1 cellular context compared by ENCODE assay signal in the genomic region with DNA sequence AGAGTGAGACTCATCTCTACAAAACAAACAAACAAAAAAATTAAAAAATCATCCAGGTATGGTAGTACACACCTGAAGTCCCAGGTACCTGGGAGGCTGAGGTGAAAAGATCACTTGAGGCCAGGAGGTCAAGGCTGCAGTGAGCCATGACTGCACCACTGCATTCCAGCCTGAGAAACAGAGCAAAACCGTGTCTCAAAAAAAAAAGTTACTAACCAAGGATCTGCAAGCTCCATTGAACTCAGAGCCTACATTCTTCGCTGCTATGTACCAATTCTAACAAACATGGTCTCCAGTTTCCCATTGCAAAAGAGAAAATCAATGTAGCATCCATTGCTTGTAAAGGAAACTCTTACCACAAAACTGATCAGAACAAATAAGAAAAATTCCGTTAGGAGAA.
TF ChIP-seq lines count a peak whose summit lies in the region.

No MANE protein-coding gene starts in this region.

TF ChIP-seq in SK-N-SH treated with all-trans-retinoic acid at 6 μM for 48 hours, 23 proteins besides CTCF, POLR2A, EP300 and RAD21 (continued from another document):
- no peak for TF ChIP-seq ZC3H10 (CRISPR knock-in tag; IDR thresholded peaks at IDR 0.05)
- no peak for TF ChIP-seq TOX (CRISPR knock-in tag; IDR thresholded peaks at IDR 0.05; ENCODE audit: borderline replicate concordance)
- TF ChIP-seq, protein P1, sequence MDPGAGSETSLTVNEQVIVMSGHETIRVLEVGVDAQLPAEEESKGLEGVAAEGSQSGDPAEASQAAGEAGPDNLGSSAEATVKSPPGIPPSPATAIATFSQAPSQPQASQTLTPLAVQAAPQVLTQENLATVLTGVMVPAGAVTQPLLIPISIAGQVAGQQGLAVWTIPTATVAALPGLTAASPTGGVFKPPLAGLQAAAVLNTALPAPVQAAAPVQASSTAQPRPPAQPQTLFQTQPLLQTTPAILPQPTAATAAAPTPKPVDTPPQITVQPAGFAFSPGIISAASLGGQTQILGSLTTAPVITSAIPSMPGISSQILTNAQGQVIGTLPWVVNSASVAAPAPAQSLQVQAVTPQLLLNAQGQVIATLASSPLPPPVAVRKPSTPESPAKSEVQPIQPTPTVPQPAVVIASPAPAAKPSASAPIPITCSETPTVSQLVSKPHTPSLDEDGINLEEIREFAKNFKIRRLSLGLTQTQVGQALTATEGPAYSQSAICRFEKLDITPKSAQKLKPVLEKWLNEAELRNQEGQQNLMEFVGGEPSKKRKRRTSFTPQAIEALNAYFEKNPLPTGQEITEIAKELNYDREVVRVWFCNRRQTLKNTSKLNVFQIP (CRISPR knock-in tag; IDR thresholded peaks at IDR 0.05; ENCODE audit: borderline replicate concordance, low read depth) = no peak
- TF ChIP-seq ZFP3 (CRISPR knock-in tag; IDR thresholded peaks at IDR 0.05) = no peak
- no peak for TF ChIP-seq PPARA (CRISPR knock-in tag; IDR thresholded peaks at IDR 0.05; ENCODE audit: borderline replicate concordance)
- no peak for TF ChIP-seq ZNF8 (CRISPR knock-in tag; IDR thresholded peaks at IDR 0.05)
- TF ChIP-seq ISL1 (CRISPR knock-in tag; IDR thresholded peaks at IDR 0.05) = no peak
- TF ChIP-seq BACH2 (CRISPR knock-in tag; IDR thresholded peaks at IDR 0.05; ENCODE audit: borderline replicate concordance) = no peak
